In genomic region chr7:99036531-99037175, GRCh38 we compare ENCODE assay signal across 9 cellular contexts.
DNase-seq lines count a peak whose midpoint lies in the region; ATAC-seq and TF ChIP-seq lines count a peak whose summit lies in the region.
"Had no signal": no experiment of that assay in that cellular context is flagged by ENCODE, and none has a peak within 500 bp of the region (broad histone marks: within the 10 kb centered on the region; RNA-seq: fewer than 3 reads in every experiment).

No MANE protein-coding gene starts in this region.

- peak; percentile 64; the same call in 1 of the 2 replicates for TF ChIP-seq CTCF in C4-2B (conservative IDR thresholded peaks at IDR 0.05)

- no peaks in the 10 kb centered on the region for H3K27me3 Mint-ChIP-seq in memory B cell
- H3K27me3 Mint-ChIP-seq: stimulated activated naive CD8-positive, alpha-beta T cell treated with anti-CD3 and anti-CD28 coated beads, Interleukin-15, Interleukin-2, amounts not matched to agents 100 ng/mL and 50 ng/mL, for 24 hours had no signal

- H3K79me2 ChIP-seq in Karpas-422 (ENCODE audit: low read length) = no peaks in the 10 kb centered on the region

- H3K9ac ChIP-seq in Karpas-422 (ENCODE audit: low read length) = peak overlapping the region; percentile 49

- H3K4me3 ChIP-seq in Karpas-422 (ENCODE audit: low read length) = peak overlapping the region; percentile 26; the same call in 1 of the 2 replicates

- H3K4me2 ChIP-seq in Karpas-422 (ENCODE audit: low read depth, low read length, poor library complexity, severe bottlenecking) = peak overlapping the region; percentile 54

- H2AFZ ChIP-seq in Karpas-422 (ENCODE audit: low read length) = no peak overlapping the region

- H3K9me3 ChIP-seq in Karpas-422 (ENCODE audit: low read length) = no peaks in the 10 kb centered on the region

- H3K36me3 Mint-ChIP-seq in memory B cell = peaks cover 37% of the 10 kb centered on the region

- H3K27ac Mint-ChIP-seq in memory B cell = peak overlapping the region; percentile 31
- H3K27ac Mint-ChIP-seq: stimulated activated naive CD8-positive, alpha-beta T cell treated with anti-CD3 and anti-CD28 coated beads, Interleukin-15, Interleukin-2, amounts not matched to agents 100 ng/mL and 50 ng/mL, for 24 hours had no signal

- H3K27me3 ChIP-seq in Karpas-422 (ENCODE audit: low read length) = no peaks in the 10 kb centered on the region

- DNase-seq in Karpas-422 (peak; percentile 66), cerebellar nuclear complex (lab: John Stamatoyannopoulos, UW) (peak; percentile 19 to 39), memory B cell (ENCODE audit: low spot score in 2 of 2) (no peak)
- DNase-seq in stimulated activated naive CD4-positive, alpha-beta T cell treated with Interleukin-2 at 50 U/mL for 16 hours (lab: John Stamatoyannopoulos, UW) = no peak

- no peak overlapping the region for H3K27ac ChIP-seq in C4-2B
- H3K27ac ChIP-seq in Karpas-422 (ENCODE audit: low read length) = peak overlapping the region; percentile 88

- peaks cover 6% of the 10 kb centered on the region; the same call in 1 of the 2 replicates for H4K20me1 ChIP-seq in Karpas-422 (ENCODE audit: insufficient read depth, low read depth, low read length)

- no peaks in the 10 kb centered on the region for H3K9me2 ChIP-seq in Karpas-422 (replicated peaks; ENCODE audit: insufficient read depth, low read length)

- ATAC-seq in memory B cell (ENCODE audit: low read depth) = no peak
- ATAC-seq in GM21619 (IDR thresholded peaks at IDR 0.05; ENCODE audit: unreplicated experiment) = no peak
- no peak for ATAC-seq in GM21447 (IDR thresholded peaks at IDR 0.05; ENCODE audit: unreplicated experiment)
- ATAC-seq in HG03175 (IDR thresholded peaks at IDR 0.05; ENCODE audit: unreplicated experiment) = no peak

- peaks cover 27% of the 10 kb centered on the region for H3K4me1 ChIP-seq in Karpas-422 (ENCODE audit: low read length)

- H3K9me3 Mint-ChIP-seq in memory B cell = no peaks in the 10 kb centered on the region
- H3K9me3 Mint-ChIP-seq: stimulated activated naive CD8-positive, alpha-beta T cell treated with anti-CD3 and anti-CD28 coated beads, Interleukin-15, Interleukin-2, amounts not matched to agents 100 ng/mL and 50 ng/mL, for 24 hours had no signal

- H3K4me1 Mint-ChIP-seq in memory B cell = no peaks in the 10 kb centered on the region

- peaks cover 55% of the 10 kb centered on the region for H3K36me3 ChIP-seq in Karpas-422 (ENCODE audit: insufficient read depth, low read length)

- no peak overlapping the region for H3K4me3 Mint-ChIP-seq in memory B cell
- H3K4me3 Mint-ChIP-seq: stimulated activated naive CD8-positive, alpha-beta T cell treated with anti-CD3 and anti-CD28 coated beads, Interleukin-15, Interleukin-2, amounts not matched to agents 100 ng/mL and 50 ng/mL, for 24 hours had no signal

Comparison
In these comparisons a context has a peak if more than half of its experiments do, and no peak if none do; other contexts are left out.
1. DNase-seq: peak in Karpas-422 (single experiment) and cerebellar nuclear complex (2 of 2); none in memory B cell (0 of 2) and stimulated activated naive CD4-positive, alpha-beta T cell treated with Interleukin-2 at 50 U/mL for 16 hours (single experiment).